Comparison of ENCODE assay signal across 15 cellular contexts in the genomic region with DNA sequence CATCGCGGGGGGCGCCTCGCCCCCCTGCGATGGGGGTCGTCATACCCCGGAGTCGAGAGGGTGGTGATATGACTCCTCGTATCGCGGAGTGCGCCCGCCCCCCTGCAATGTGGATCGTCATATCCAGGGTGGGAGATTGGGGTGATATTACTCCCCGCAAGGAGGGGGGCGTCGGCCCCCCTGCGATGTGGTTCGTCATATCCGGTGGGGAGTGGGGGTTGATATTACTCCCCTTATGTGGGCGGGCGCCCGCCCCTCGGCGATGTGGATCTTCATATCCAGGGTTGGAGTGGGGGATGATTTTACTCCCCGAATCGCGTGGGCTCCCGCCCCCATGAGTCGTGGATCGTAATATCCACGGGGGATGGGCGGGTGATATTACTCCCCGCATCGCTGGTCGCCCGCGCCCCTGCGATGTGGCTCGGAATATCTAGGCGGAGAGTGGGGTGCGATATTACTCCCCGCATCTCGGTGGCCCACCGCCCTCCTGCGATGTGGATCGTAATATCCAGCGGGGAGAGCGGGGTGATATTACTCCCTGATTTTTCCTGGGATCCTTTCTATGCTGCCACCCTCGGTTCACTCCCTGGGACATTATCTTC.
"Had no signal": no experiment of that assay in that cellular context is flagged by ENCODE, and none has a peak within 500 bp of the region (broad histone marks: within the 10 kb centered on the region; RNA-seq: fewer than 3 reads in every experiment).

No MANE protein-coding gene starts in this region.

- DNase-seq: activated CD4-positive, alpha-beta memory T cell treated with anti-CD3 and anti-CD28 coated beads for 36 hours; activated gamma-delta T cell; activated T-cell treated with anti-CD3 and anti-CD28 coated beads, Interleukin-2, amount 50 U/mL, for 4 hours; adrenal gland; cerebellar nuclear complex; dermis blood vessel endothelial cell; erythroblast; glutamatergic neuron; mesenchymal stem cell; nephron progenitor cell; substantia nigra; T-cell; trophoblast cell had no signal

- H3K27me3 ChIP-seq: adrenal gland, ovary had no signal

- H3K4me1 ChIP-seq: adrenal gland had no signal

- H3K4me3 ChIP-seq: adrenal gland, ovary had no signal

- H3K27ac ChIP-seq: adrenal gland, ovary, VCaP had no signal

- H3K9me3 ChIP-seq: adrenal gland, ovary had no signal

- H3K36me3 ChIP-seq: adrenal gland, ovary had no signal
